In the genomic region with DNA sequence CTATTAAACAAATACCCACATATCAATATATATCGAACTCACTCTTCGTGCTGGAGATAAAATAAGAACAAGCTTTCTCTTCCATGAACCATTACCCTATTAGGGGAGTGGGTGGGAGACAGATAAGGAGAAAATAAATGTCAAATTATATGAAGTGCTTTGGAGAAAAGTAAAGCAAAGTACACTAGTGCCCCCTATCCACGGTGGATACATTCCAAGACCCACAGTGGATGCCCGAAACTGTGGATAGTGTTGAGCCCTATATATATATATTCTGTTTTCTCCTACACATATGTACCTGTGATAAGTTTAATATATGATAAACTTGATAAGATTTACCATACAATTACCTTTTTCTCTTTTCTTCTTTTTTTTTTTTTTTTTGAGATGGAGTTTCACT, we compare ENCODE assay signal across 1 cellular context.
TF ChIP-seq lines count a peak whose summit lies in the region.

No MANE protein-coding gene starts in this region.

TF ChIP-seq in GM23338, 12 proteins besides CTCF, POLR2A, EP300 and RAD21 (continued from another document):
- TF ChIP-seq, protein P1, sequence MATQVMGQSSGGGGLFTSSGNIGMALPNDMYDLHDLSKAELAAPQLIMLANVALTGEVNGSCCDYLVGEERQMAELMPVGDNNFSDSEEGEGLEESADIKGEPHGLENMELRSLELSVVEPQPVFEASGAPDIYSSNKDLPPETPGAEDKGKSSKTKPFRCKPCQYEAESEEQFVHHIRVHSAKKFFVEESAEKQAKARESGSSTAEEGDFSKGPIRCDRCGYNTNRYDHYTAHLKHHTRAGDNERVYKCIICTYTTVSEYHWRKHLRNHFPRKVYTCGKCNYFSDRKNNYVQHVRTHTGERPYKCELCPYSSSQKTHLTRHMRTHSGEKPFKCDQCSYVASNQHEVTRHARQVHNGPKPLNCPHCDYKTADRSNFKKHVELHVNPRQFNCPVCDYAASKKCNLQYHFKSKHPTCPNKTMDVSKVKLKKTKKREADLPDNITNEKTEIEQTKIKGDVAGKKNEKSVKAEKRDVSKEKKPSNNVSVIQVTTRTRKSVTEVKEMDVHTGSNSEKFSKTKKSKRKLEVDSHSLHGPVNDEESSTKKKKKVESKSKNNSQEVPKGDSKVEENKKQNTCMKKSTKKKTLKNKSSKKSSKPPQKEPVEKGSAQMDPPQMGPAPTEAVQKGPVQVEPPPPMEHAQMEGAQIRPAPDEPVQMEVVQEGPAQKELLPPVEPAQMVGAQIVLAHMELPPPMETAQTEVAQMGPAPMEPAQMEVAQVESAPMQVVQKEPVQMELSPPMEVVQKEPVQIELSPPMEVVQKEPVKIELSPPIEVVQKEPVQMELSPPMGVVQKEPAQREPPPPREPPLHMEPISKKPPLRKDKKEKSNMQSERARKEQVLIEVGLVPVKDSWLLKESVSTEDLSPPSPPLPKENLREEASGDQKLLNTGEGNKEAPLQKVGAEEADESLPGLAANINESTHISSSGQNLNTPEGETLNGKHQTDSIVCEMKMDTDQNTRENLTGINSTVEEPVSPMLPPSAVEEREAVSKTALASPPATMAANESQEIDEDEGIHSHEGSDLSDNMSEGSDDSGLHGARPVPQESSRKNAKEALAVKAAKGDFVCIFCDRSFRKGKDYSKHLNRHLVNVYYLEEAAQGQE (IDR thresholded peaks at IDR 0.05; ENCODE audit: unreplicated experiment), result no peak
